Comparison of ENCODE assay signal across 1 cellular context in the genomic region with DNA sequence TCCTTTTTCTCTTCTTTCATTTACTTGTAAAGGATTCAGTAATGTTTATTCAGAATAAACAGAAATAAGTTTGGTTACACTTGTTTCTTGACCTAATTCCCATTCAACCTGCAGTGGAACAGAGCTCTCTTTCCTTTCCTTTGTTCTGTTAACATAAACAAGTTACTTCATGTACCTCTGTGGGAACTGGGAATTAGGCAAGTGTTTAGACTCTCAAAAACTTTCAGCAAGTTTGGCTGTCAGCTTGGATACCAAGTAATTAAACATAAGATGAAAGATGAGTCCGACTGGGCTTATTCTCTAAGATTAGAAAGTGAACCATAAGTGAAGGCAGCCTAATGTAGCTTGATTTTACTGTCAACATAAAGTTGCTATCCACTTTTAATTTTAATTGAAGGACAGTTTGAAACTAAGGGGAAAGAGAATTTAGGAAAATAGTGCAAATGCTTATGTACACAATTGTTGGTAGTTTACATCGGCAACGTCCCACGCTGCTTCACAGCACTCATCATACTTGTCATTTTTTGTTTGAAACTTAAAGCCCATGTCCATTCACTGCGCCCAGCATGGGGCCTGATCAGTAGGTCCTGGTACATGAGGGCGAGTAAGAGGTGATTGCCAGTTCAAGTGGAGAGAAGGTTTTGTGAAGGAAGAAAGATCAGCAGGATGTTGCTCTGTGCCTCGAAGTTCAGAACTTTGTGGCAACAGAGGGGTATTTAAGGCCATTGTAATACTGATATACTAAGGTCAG.
TF ChIP-seq lines count a peak whose summit lies in the region.

No MANE protein-coding gene starts in this region.

TF ChIP-seq in GM23338, 12 proteins besides CTCF, POLR2A, EP300 and RAD21:
- TF ChIP-seq EZH2phosphoT487 (IDR thresholded peaks at IDR 0.05; ENCODE audit: unreplicated experiment) (no peak), ZNF114 (CRISPR knock-in tag; IDR thresholded peaks at IDR 0.05) (no peak), JUNB (IDR thresholded peaks at IDR 0.05; ENCODE audit: unreplicated experiment) (no peak), ZNF462 (CRISPR knock-in tag; IDR thresholded peaks at IDR 0.05) (no peak)
